10 cellular contexts compared by ENCODE assay signal in genomic region chr6:160462116-160462515, GRCh38.
DNase-seq lines count a peak whose midpoint lies in the region; ATAC-seq lines count a peak whose summit lies in the region.
"Had no signal": no experiment of that assay in that cellular context is flagged by ENCODE, and none has a peak within 500 bp of the region (broad histone marks: within the 10 kb centered on the region; RNA-seq: fewer than 3 reads in every experiment).

No MANE protein-coding gene starts in this region.

- peaks cover 13 to 44% (median 36%) of the 10 kb centered on the region in 3 donors for H3K36me3 Mint-ChIP-seq in immature natural killer cell

- no peak overlapping the region for H3K27ac ChIP-seq in substantia nigra (ENCODE audit: low read depth, low read length, poor library complexity, severe bottlenecking)

- H3K9me3 Mint-ChIP-seq in immature natural killer cell, result no peaks in the 10 kb centered on the region

- no peak for DNase-seq in immature natural killer cell
- no peak for DNase-seq in stimulated activated CD4-positive, alpha-beta T cell treated with anti-CD3 and anti-CD28 coated beads, Interleukin-4, amount 100 ng/mL, for 4 hours
- no peak for DNase-seq in medulla oblongata (ENCODE audit: extremely low spot score)
- DNase-seq in effector CD4-positive, alpha-beta T cell, result no peak
- DNase-seq in substantia nigra (lab: John Stamatoyannopoulos, UW), result no peak
- DNase-seq: NCI-H2081 treated with DMSO at 0.1 percent for 48 hours, RPMI8226 had no signal

- peaks cover 6 to 16% (median 6%) of the 10 kb centered on the region in 3 donors for H3K27me3 Mint-ChIP-seq in immature natural killer cell (ENCODE audit: low read depth in 3 of 3)

- ATAC-seq in GM18519 (IDR thresholded peaks at IDR 0.05; ENCODE audit: low FRiP score, unreplicated experiment), result peak; percentile 16
- ATAC-seq in GM21717 (IDR thresholded peaks at IDR 0.05; ENCODE audit: unreplicated experiment), result peak; percentile 13
- peak; percentile 7 for ATAC-seq in HG03575 (IDR thresholded peaks at IDR 0.05; ENCODE audit: extremely low read depth, insufficient number of reproducible peaks, low FRiP score, unreplicated experiment)

- peak overlapping the region in 5 of 6 donors; percentile 89 to 96 (median 90) for H3K27ac Mint-ChIP-seq in immature natural killer cell

- peaks cover 5 to 40% of the 10 kb centered on the region in 2 donors for H3K4me1 Mint-ChIP-seq in immature natural killer cell

- peak overlapping the region; percentile 67 to 85 (median 80) for H3K4me3 Mint-ChIP-seq in immature natural killer cell
